Comparison of ENCODE assay signal across 1 cellular context in genomic region chr3:196193037-196193737, GRCh38.
TF ChIP-seq lines count a peak whose summit lies in the region.

No MANE protein-coding gene starts in this region.

TF ChIP-seq in H1, 55 proteins besides CTCF, POLR2A, EP300 and RAD21:
- TF ChIP-seq USF2 (IDR thresholded peaks at IDR 0.05; ENCODE audit: low read length) (no peak), BCL11A (IDR thresholded peaks at IDR 0.05; ENCODE audit: low read depth in 2 of 2, low read length in 2 of 2) (no peak), BACH1 (IDR thresholded peaks at IDR 0.05; ENCODE audit: low read length) (no peak), CREB1 (IDR thresholded peaks at IDR 0.05) (no peak), YY1 (IDR thresholded peaks at IDR 0.05; ENCODE audit: low read depth, low read length) (no peak), JUN (IDR thresholded peaks at IDR 0.05; ENCODE audit: low read depth, low read length) (no peak), SUZ12 (IDR thresholded peaks at IDR 0.05; ENCODE audit: low read length) (no peak), POU5F1 (IDR thresholded peaks at IDR 0.05; ENCODE audit: low read depth, low read length) (no peak), SIX5 (IDR thresholded peaks at IDR 0.05; ENCODE audit: low read depth, low read length) (no peak), RXRA (IDR thresholded peaks at IDR 0.05; ENCODE audit: insufficient read depth, low read depth, low read length) (no peak), SP4 (IDR thresholded peaks at IDR 0.05; ENCODE audit: low read length) (no peak)
